Comparison of ENCODE assay signal across 1 cellular context in the genomic region with DNA sequence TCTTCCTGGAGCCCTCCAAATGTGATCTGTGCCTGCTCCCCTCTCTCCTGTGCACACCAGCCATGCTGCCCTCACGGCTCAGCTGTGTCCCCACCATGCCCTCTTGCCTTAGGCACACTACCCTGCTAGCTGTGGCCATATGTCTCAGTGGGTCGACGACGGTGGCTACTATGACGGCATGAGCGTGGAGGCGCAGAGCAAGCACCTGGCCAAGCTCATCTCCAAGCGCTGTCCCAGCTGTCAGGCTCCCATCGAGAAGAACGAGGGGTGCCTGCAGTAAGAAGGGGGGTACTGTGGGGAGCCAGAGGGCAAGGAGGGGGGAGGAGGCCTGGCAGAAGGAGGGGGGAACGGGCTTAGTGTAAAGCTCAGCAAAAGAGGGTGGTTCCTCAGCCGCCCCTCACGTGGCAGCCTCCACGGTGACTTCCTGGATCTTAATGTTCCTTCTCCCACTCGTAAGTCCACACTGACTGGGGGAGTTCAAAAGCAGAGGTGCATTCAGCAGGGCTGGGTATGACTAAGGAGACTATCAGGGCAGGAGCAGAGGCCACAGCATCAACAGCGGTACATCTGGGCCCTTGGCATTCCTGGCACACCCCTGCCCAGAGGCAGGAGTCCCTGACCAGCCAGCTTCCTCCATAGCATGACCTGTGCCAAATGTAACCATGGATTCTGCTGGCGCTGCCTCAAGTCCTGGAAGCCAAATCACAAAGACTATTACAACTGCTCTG.
TF ChIP-seq lines count a peak whose summit lies in the region.

No MANE protein-coding gene starts in this region.

TF ChIP-seq in SK-N-SH treated with all-trans-retinoic acid at 6 μM for 48 hours, 23 proteins besides CTCF, POLR2A, EP300 and RAD21 (continued from another document):
- TF ChIP-seq, protein P1, sequence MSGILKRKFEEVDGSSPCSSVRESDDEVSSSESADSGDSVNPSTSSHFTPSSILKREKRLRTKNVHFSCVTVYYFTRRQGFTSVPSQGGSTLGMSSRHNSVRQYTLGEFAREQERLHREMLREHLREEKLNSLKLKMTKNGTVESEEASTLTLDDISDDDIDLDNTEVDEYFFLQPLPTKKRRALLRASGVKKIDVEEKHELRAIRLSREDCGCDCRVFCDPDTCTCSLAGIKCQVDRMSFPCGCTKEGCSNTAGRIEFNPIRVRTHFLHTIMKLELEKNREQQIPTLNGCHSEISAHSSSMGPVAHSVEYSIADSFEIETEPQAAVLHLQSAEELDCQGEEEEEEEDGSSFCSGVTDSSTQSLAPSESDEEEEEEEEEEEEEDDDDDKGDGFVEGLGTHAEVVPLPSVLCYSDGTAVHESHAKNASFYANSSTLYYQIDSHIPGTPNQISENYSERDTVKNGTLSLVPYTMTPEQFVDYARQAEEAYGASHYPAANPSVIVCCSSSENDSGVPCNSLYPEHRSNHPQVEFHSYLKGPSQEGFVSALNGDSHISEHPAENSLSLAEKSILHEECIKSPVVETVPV (CRISPR knock-in tag; IDR thresholded peaks at IDR 0.05) = no peak
- no peak for TF ChIP-seq SNAI2 (CRISPR knock-in tag; IDR thresholded peaks at IDR 0.05)
TF ChIP-seq in SK-N-SH treated with all-trans-retinoic acid at 6 μM for 48 hours: peak in this region for 0.
